1 cellular context compared by ENCODE assay signal in genomic region chr17:78127240-78127887, GRCh38.
A peak's percentile ranks its signal among the peaks of the same experiment; 100 is the strongest.
TF ChIP-seq lines count a peak whose summit lies in the region.

No MANE protein-coding gene starts in this region.

TF ChIP-seq in HepG2, 621 proteins besides CTCF, POLR2A, EP300 and RAD21 (continued from another document and continues in another):
- TF ChIP-seq ZNF777 (CRISPR knock-in tag; IDR thresholded peaks at IDR 0.05) (no peak; the same call in none of the 2 replicates), SRY (CRISPR knock-in tag; IDR thresholded peaks at IDR 0.05) (no peak), KMT2B (CRISPR knock-in tag; IDR thresholded peaks at IDR 0.05) (no peak; the same call in 1 of the 2 replicates), ZSCAN22 (CRISPR knock-in tag; IDR thresholded peaks at IDR 0.05) (no peak; the same call in 1 of the 2 replicates), KLF9 (CRISPR knock-in tag; IDR thresholded peaks at IDR 0.05; ENCODE audit: low read depth) (no peak; the same call in 1 of the 2 replicates), ZNF256 (CRISPR knock-in tag; conservative IDR thresholded peaks at IDR 0.05) (no peak), KDM6A (CRISPR knock-in tag; IDR thresholded peaks at IDR 0.05; ENCODE audit: low read depth) (peak; percentile 33), ZNF556 (CRISPR knock-in tag; IDR thresholded peaks at IDR 0.05; ENCODE audit: borderline replicate concordance) (peak; percentile 75; the same call in 1 of the 2 replicates), ATF4 (CRISPR knock-in tag; IDR thresholded peaks at IDR 0.05) (no peak), LBX2 (CRISPR knock-in tag; IDR thresholded peaks at IDR 0.05; ENCODE audit: borderline replicate concordance) (no peak; the same call in 1 of the 2 replicates), PRMT3 (CRISPR knock-in tag; IDR thresholded peaks at IDR 0.05; ENCODE audit: borderline replicate concordance, low read depth) (no peak), GABPB1 (CRISPR knock-in tag; IDR thresholded peaks at IDR 0.05) (peak; percentile 90), ARNT (IDR thresholded peaks at IDR 0.05) (no peak), ZBTB40 (IDR thresholded peaks at IDR 0.05) (no peak), ZBTB40 (CRISPR knock-in tag; IDR thresholded peaks at IDR 0.05) (no peak), CENPX (CRISPR knock-in tag; IDR thresholded peaks at IDR 0.05) (no peak), NFYB (CRISPR knock-in tag; IDR thresholded peaks at IDR 0.05) (no peak), DZIP1 (CRISPR knock-in tag; IDR thresholded peaks at IDR 0.05) (0 out of 2 replicates have a peak, but pooled peaks have one; percentile 49), ZNF570 (CRISPR knock-in tag; IDR thresholded peaks at IDR 0.05; ENCODE audit: borderline replicate concordance) (no peak), NR2C2 (CRISPR knock-in tag; IDR thresholded peaks at IDR 0.05; ENCODE audit: borderline replicate concordance) (peak; percentile 95), ZNF660 (CRISPR knock-in tag; IDR thresholded peaks at IDR 0.05; ENCODE audit: borderline replicate concordance, low read depth) (no peak), ZNF800 (CRISPR knock-in tag; IDR thresholded peaks at IDR 0.05) (no peak; the same call in 1 of the 2 replicates), ZNF782 (CRISPR knock-in tag; IDR thresholded peaks at IDR 0.05; ENCODE audit: borderline replicate concordance) (peak; percentile 93; the same call in 1 of the 2 replicates), NR2F2 (IDR thresholded peaks at IDR 0.05; ENCODE audit: borderline replicate concordance, low read depth) (peak; percentile 74), ZNF33B (CRISPR knock-in tag; IDR thresholded peaks at IDR 0.05) (no peak; the same call in 1 of the 2 replicates), FOXA3 (CRISPR knock-in tag; IDR thresholded peaks at IDR 0.05) (peak; percentile 62), ATF3 (CRISPR knock-in tag; IDR thresholded peaks at IDR 0.05) (no peak), E2F2 (CRISPR knock-in tag; IDR thresholded peaks at IDR 0.05; ENCODE audit: borderline replicate concordance) (no peak), THAP11 (CRISPR knock-in tag; IDR thresholded peaks at IDR 0.05) (peak; percentile 74), ZNF354B (CRISPR knock-in tag; IDR thresholded peaks at IDR 0.05) (peak; percentile 77; the same call in 1 of the 2 replicates), PTBP1 (IDR thresholded peaks at IDR 0.05; ENCODE audit: low read depth, low read length, poor library complexity, severe bottlenecking) (no peak), CERS6 (CRISPR knock-in tag; IDR thresholded peaks at IDR 0.05) (no peak), ZBTB34 (CRISPR knock-in tag; IDR thresholded peaks at IDR 0.05) (no peak), E2F5 (CRISPR knock-in tag; conservative IDR thresholded peaks at IDR 0.05) (no peak), ZNF260 (CRISPR knock-in tag; IDR thresholded peaks at IDR 0.05; ENCODE audit: borderline replicate concordance, low read depth) (no peak), SUZ12 (IDR thresholded peaks at IDR 0.05; ENCODE audit: low read depth, low read length) (no peak), FLYWCH1 (CRISPR knock-in tag; IDR thresholded peaks at IDR 0.05) (no peak), ARHGAP35 (CRISPR knock-in tag; IDR thresholded peaks at IDR 0.05; ENCODE audit: borderline replicate concordance) (0 out of 2 replicates have a peak, but pooled peaks have one; percentile 28), MTA3 (CRISPR knock-in tag; IDR thresholded peaks at IDR 0.05) (no peak), RFX3 (CRISPR knock-in tag; IDR thresholded peaks at IDR 0.05) (no peak)
